Comparison of ENCODE assay signal across 5 cellular contexts in genomic region chr19:46559675-46560074, GRCh38. TPM values are rescaled to one million over a fixed set of nuclear protein-coding genes. Genes with fewer than 3 reads are reported as not detected.
DNase-seq lines count a peak whose midpoint lies in the region; ATAC-seq, FAIRE-seq and TF ChIP-seq lines count a peak whose summit lies in the region.
"Not testable (repeated sequence)": the region's sequence is repeated elsewhere in the genome, so short reads cannot be mapped to it uniquely, and the experiment has no call there.

No MANE protein-coding gene starts in this region.

- not testable (repeated sequence) for H3K79me2 ChIP-seq in K562 (ENCODE audit: control insufficient read depth, insufficient read depth, low read length)

- H3K27ac Mint-ChIP-seq in activated naive CD4-positive, alpha-beta T cell treated with anti-CD3 and anti-CD28 coated beads, Interleukin-2, amount 10 ng/mL, durations not matched to agents 7 days and 5 days = peak overlapping the region; percentile 19
- peak overlapping the region; percentile 5 for H3K27ac Mint-ChIP-seq in dendritic cell treated with granulocyte-macrophage colony-stimulating factor and Interleukin-4, amounts not matched to agents 40 ng/mL and 50 ng/mL, for 4 days
- not testable (repeated sequence) for H3K27ac Mint-ChIP-seq in endothelial cell (ENCODE audit: unreplicated experiment)

- H3K27me3 ChIP-seq in K562 (ENCODE audit: control insufficient read depth in 2 of 2, insufficient read depth in 2 of 2, low read length in 2 of 2) = not testable (repeated sequence)

- intact Hi-C loops in K562 (cut with micrococcal nuclease); dendritic cell treated with granulocyte-macrophage colony-stimulating factor and Interleukin-4, amounts not matched to agents 40 ng/mL and 50 ng/mL, for 4 days (cut with micrococcal nuclease): not testable (repeated sequence)

- BruUV-seq in K562 (replicated peaks; lab: Mats Ljungman, UMichigan) = not testable (repeated sequence)

- H3K36me3 Mint-ChIP-seq in activated naive CD4-positive, alpha-beta T cell treated with anti-CD3 and anti-CD28 coated beads, Interleukin-2, amount 10 ng/mL, durations not matched to agents 7 days and 5 days; dendritic cell treated with granulocyte-macrophage colony-stimulating factor and Interleukin-4, amounts not matched to agents 40 ng/mL and 50 ng/mL, for 4 days (ENCODE audit: low read depth); endothelial cell (ENCODE audit: low read depth, unreplicated experiment): not testable (repeated sequence)

- not testable (repeated sequence) for DNase-seq in activated naive CD4-positive, alpha-beta T cell treated with anti-CD3 and anti-CD28 coated beads, Interleukin-2, amount 10 ng/mL, durations not matched to agents 7 days and 5 days; K562 (ENCODE audit: extremely low read depth in 1 of 4, low spot score in 3 of 4); endothelial cell (ENCODE audit: low spot score)
- peak; percentile 1 for DNase-seq in left lobe of liver (ENCODE audit: low spot score)

- not testable (repeated sequence) for H3K27ac ChIP-seq in K562 (ENCODE audit: extremely low read depth, low read depth, low read length)

- not testable (repeated sequence) for TF ChIP-seq CTCF in K562 (IDR thresholded peaks at IDR 0.05 in 2 of 3, conservative IDR thresholded peaks at IDR 0.05 in 1 of 3; ENCODE audit: insufficient read depth in 2 of 3, low read depth in 1 of 3, low read length in 3 of 3); endothelial cell (IDR thresholded peaks at IDR 0.05; ENCODE audit: unreplicated experiment)

- not testable (repeated sequence) for H3K4me3 Mint-ChIP-seq in activated naive CD4-positive, alpha-beta T cell treated with anti-CD3 and anti-CD28 coated beads, Interleukin-2, amount 10 ng/mL, durations not matched to agents 7 days and 5 days; dendritic cell treated with granulocyte-macrophage colony-stimulating factor and Interleukin-4, amounts not matched to agents 40 ng/mL and 50 ng/mL, for 4 days
- H3K4me3 Mint-ChIP-seq in endothelial cell (ENCODE audit: unreplicated experiment) = peak overlapping the region; percentile 68

- H3K4me1 Mint-ChIP-seq in activated naive CD4-positive, alpha-beta T cell treated with anti-CD3 and anti-CD28 coated beads, Interleukin-2, amount 10 ng/mL, durations not matched to agents 7 days and 5 days; endothelial cell (ENCODE audit: unreplicated experiment): not testable (repeated sequence)
- H3K4me1 Mint-ChIP-seq in dendritic cell treated with granulocyte-macrophage colony-stimulating factor and Interleukin-4, amounts not matched to agents 40 ng/mL and 50 ng/mL, for 4 days (ENCODE audit: low read depth) = peaks cover 23% of the 10 kb centered on the region

- H3K36me3 ChIP-seq in K562 (ENCODE audit: control insufficient read depth, insufficient read depth, low read length) = not testable (repeated sequence)

- not testable (repeated sequence) for H3K9me3 Mint-ChIP-seq in activated naive CD4-positive, alpha-beta T cell treated with anti-CD3 and anti-CD28 coated beads, Interleukin-2, amount 10 ng/mL, durations not matched to agents 7 days and 5 days; dendritic cell treated with granulocyte-macrophage colony-stimulating factor and Interleukin-4, amounts not matched to agents 40 ng/mL and 50 ng/mL, for 4 days; endothelial cell (ENCODE audit: unreplicated experiment)

- CTCF ChIA-PET in activated naive CD4-positive, alpha-beta T cell treated with anti-CD3 and anti-CD28 coated beads, Interleukin-2, amount 10 ng/mL, durations not matched to agents 7 days and 5 days (lab: Charles Lee); K562 (lab: Yijun Ruan, JAX; ENCODE audit: low intra/inter-chr PET ratio): not testable (repeated sequence)

- WGBS in K562 (ENCODE audit: insufficient coverage, low coverage, missing lambda C conversion rate) = 16% methylated on average over 6 of the region's 8 CpGs

- H3K9ac ChIP-seq in K562 (ENCODE audit: insufficient read depth in 1 of 2, low read depth in 2 of 2, low read length in 2 of 2) = not testable (repeated sequence)

- H3K9me1 ChIP-seq in K562 (ENCODE audit: control insufficient read depth, insufficient read depth, low read length) = not testable (repeated sequence)

- in situ Hi-C loops in K562 (cut with MboI) = not testable (repeated sequence)

- peaks cover 14% of the 10 kb centered on the region for H3K27me3 Mint-ChIP-seq in activated naive CD4-positive, alpha-beta T cell treated with anti-CD3 and anti-CD28 coated beads, Interleukin-2, amount 10 ng/mL, durations not matched to agents 7 days and 5 days
- not testable (repeated sequence) for H3K27me3 Mint-ChIP-seq in dendritic cell treated with granulocyte-macrophage colony-stimulating factor and Interleukin-4, amounts not matched to agents 40 ng/mL and 50 ng/mL, for 4 days; endothelial cell (ENCODE audit: unreplicated experiment)

- not testable (repeated sequence) for TF ChIP-seq POLR2A in K562 (conservative IDR thresholded peaks at IDR 0.05)

- not testable (repeated sequence) for TF ChIP-seq EP300 in K562 (IDR thresholded peaks at IDR 0.05; ENCODE audit: low read length)

- not testable (repeated sequence) for ATAC-seq in K562, left lobe of liver

- not testable (repeated sequence) for TF ChIP-seq RAD21 in K562 (CRISPR knock-in tag; conservative IDR thresholded peaks at IDR 0.05 in 1 of 2, IDR thresholded peaks at IDR 0.05 in 1 of 2)

- H3K4me1 ChIP-seq in K562 (replicated peaks in 1 of 2; ENCODE audit: control insufficient read depth in 2 of 2, insufficient read depth in 2 of 2, low read length in 2 of 2) = not testable (repeated sequence)

- not testable (repeated sequence) for H2AFZ ChIP-seq in K562 (ENCODE audit: low read depth, low read length)

- H3K4me2 ChIP-seq in K562 (ENCODE audit: insufficient read depth, low read length) = not testable (repeated sequence)

- POLR2A ChIA-PET in K562 (lab: Yijun Ruan, JAX) = interaction anchor here (0.7 to 0.8 kb wide), 2 partner anchors 12 to 852 kb away, joined by 3 read pairs; no protein-coding TSS in a partner anchor

- H3K4me3 ChIP-seq in K562 = not testable (repeated sequence)

- H3K9me3 ChIP-seq in K562 (replicated peaks; ENCODE audit: control insufficient read depth, insufficient read depth, low read depth, low read length) = not testable (repeated sequence)

- not testable (repeated sequence) for FAIRE-seq in K562 (lab: Jason Lieb, UNC)

- not testable (repeated sequence) for H4K20me1 ChIP-seq in K562 (replicated peaks; ENCODE audit: control insufficient read depth, insufficient read depth, low read length)

TF ChIP-seq in K562, 482 proteins besides CTCF, POLR2A, EP300 and RAD21 (continues in another document):
- peak; percentile 66; the same call in 1 of the 2 replicates for TF ChIP-seq CHD2 (IDR thresholded peaks at IDR 0.05; ENCODE audit: low read depth, low read length)

RNA-seq across cellular contexts. Expression of gene CALM3, which starts 41.5 kb away (rescaled TPM):
- 68.2 and 118 TPM in 2 replicates for total RNA-seq in K562 (2011; cell fraction: chromatin; rRNA removed; ENCODE audit: low replicate concordance)
- 47.8 and 53.5 TPM in 2 replicates for total RNA-seq in K562 (2011; cell fraction: nucleolus; rRNA removed)
- total RNA-seq in K562 (2011; cell fraction: nucleoplasm; rRNA removed) = 91.9 and 153 TPM in 2 replicates
- 149 and 180 TPM in 2 replicates for total RNA-seq in K562 (2014; rRNA removed)
- 126 and 150 TPM in 2 replicates for total RNA-seq in K562 (2014; rRNA removed; fragmentation: Illumina TruSeq; extraction: Trizol)
- total RNA-seq in K562 (2015; rRNA removed; fragmentation: Illumina TruSeq; extraction: Trizol) = 154 and 156 TPM in 2 replicates
- total RNA-seq in K562 (2021) = 277 TPM in 2 replicates
- polyA plus RNA-seq in K562 (2011; rRNA removed) = 255 and 327 TPM in 2 replicates
- 230 and 235 TPM in 2 replicates for polyA plus RNA-seq in K562 (2011; cell fraction: cytosol; rRNA removed)
- polyA plus RNA-seq in K562 (2011; cell fraction: nucleus; rRNA removed) = 152 and 155 TPM in 2 replicates
- polyA plus RNA-seq in K562 (2012) = 203 and 388 TPM in 2 replicates
- 307 and 350 TPM in 2 replicates for polyA plus RNA-seq in K562 (2014; fragmentation: Illumina TruSeq; extraction: Trizol)
- polyA plus RNA-seq in K562 (2014; fragmentation: Nextera tagmentation; extraction: Ambion mirVana) = 10 to 100 TPM; 34.6 to 40.2 TPM
- polyA plus RNA-seq in K562 (2014; rRNA removed) = 266 and 273 TPM in 2 replicates
- polyA minus RNA-seq in K562 (2011; rRNA and poly(A)+ RNA removed) = 333 and 438 TPM in 2 replicates
- 82.3 and 91.6 TPM in 2 replicates for polyA minus RNA-seq in K562 (2011; cell fraction: cytosol; rRNA and poly(A)+ RNA removed)
- polyA minus RNA-seq in K562 (2011; cell fraction: nucleus; rRNA and poly(A)+ RNA removed) = 20.3 and 36.9 TPM in 2 replicates
- 564 TPM for total RNA-seq in endothelial cell (ENCODE audit: unreplicated experiment)
- 89.6 TPM for total RNA-seq in left lobe of liver
